Comparison of ENCODE assay signal across 1 cellular context in the genomic region with DNA sequence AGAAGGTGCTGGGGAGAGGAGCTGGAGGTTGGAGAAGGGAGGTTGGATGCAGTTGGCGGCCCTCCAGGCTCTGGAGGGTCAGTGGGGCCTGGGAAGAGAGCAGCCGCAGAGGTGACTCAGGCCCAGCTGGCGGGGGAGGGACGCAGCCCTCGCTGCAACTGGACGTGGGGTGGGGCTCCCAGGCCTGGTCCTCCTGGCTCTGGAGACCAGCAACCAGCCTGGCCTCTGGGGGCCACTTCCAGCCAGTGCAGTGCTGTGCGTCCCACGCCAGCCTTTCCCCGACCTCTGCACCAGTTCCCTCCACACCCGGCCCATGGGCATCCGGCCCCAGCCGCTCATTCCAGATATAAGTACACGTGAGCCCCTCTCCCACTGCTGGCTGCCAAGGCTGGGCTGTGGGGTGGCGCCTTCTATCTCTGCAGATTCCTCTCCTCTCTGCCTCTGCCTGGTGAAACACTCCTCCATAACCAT.
A peak's percentile ranks its signal among the peaks of the same experiment; 100 is the strongest.
TF ChIP-seq lines count a peak whose summit lies in the region.

No MANE protein-coding gene starts in this region.

TF ChIP-seq in K562, 482 proteins besides CTCF, POLR2A, EP300 and RAD21 (continued from another document):
- TF ChIP-seq TOE1 (IDR thresholded peaks at IDR 0.05; ENCODE audit: borderline replicate concordance) (no peak), TOE1 (CRISPR knock-in tag; IDR thresholded peaks at IDR 0.05; ENCODE audit: borderline replicate concordance, low read depth) (no peak), SPI1 (IDR thresholded peaks at IDR 0.05; ENCODE audit: borderline replicate concordance, low read depth, low read length) (no peak), ZFX (CRISPR knock-in tag; IDR thresholded peaks at IDR 0.05) (peak; percentile 56), NONO (IDR thresholded peaks at IDR 0.05; ENCODE audit: low read depth in 2 of 2, low read length in 1 of 2) (no peak), GABPB2 (CRISPR knock-in tag; conservative IDR thresholded peaks at IDR 0.05) (no peak), JUN (IDR thresholded peaks at IDR 0.05; ENCODE audit: borderline replicate concordance, low read depth, low read length) (peak; percentile 79), JUN (CRISPR knock-in tag; IDR thresholded peaks at IDR 0.05; ENCODE audit: borderline replicate concordance) (no peak), NFE2L1 (tag; IDR thresholded peaks at IDR 0.05; ENCODE audit: borderline replicate concordance, low read depth) (no peak), PHF8 (IDR thresholded peaks at IDR 0.05; ENCODE audit: borderline replicate concordance, low read length) (no peak), PYGO2 (tag; IDR thresholded peaks at IDR 0.05) (no peak)
